Comparison of ENCODE assay signal across 31 cellular contexts in the genomic region with DNA sequence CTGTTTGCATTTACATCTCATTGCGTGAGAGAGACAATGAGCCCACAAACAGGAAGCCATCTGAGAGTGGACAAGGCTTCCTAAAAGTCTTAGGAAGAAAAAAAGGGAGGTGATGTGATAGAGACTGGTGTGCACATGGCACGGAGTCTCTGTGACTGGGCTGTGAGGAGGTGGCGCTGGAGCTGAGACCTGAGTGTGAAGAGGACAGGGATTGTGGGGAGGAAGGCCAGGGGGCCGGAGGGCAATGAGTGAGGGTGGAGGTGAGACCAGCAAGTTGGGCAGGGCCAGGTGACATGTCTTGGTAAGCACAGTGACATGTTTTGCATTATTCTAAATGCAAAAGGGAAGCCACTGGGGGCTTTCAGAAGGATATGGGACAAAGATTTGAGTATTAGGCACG. TPM values are rescaled to one million over a fixed set of nuclear protein-coding genes. Genes with fewer than 3 reads are reported as not detected.
DNase-seq lines count a peak whose midpoint lies in the region; ATAC-seq, FAIRE-seq and TF ChIP-seq lines count a peak whose summit lies in the region.
"Had no signal": no experiment of that assay in that cellular context is flagged by ENCODE, and none has a peak within 500 bp of the region (broad histone marks: within the 10 kb centered on the region; RNA-seq: fewer than 3 reads in every experiment).

No MANE protein-coding gene starts in this region.

- TF ChIP-seq RAD21 in IMR-90 (IDR thresholded peaks at IDR 0.05; ENCODE audit: low read length), result no peak

- POLR2A ChIA-PET in IMR-90 (lab: Charles Lee; ENCODE audit: unreplicated experiment) (no interaction called here), PC-9 (lab: Charles Lee; ENCODE audit: unreplicated experiment) (no interaction called here)
- POLR2A ChIA-PET in activated CD4-positive, alpha-beta memory T cell treated with anti-CD3 and anti-CD28 coated beads for 36 hours (lab: Charles Lee), result no interaction called here

- TF ChIP-seq POLR2A in IMR-90 (IDR thresholded peaks at IDR 0.05; ENCODE audit: low read depth, low read length) (no peak), gastroesophageal sphincter (IDR thresholded peaks at IDR 0.05) (no peak)

- H3K79me2 ChIP-seq in PC-9 (ENCODE audit: low read depth) (no peaks in the 10 kb centered on the region), mesendoderm (ENCODE audit: control insufficient read depth, insufficient read depth, low read length) (no peaks in the 10 kb centered on the region)

- H4K20me1 ChIP-seq in IMR-90 (ENCODE audit: insufficient read depth, low read length) (no peaks in the 10 kb centered on the region), PC-9 (ENCODE audit: insufficient read depth) (no peaks in the 10 kb centered on the region)

- H2BK5ac ChIP-seq in IMR-90 (ENCODE audit: low read depth, low read length, poor library complexity, severe bottlenecking) (no peak overlapping the region), mesendoderm (ENCODE audit: low read length) (no peak overlapping the region)

- CTCF ChIA-PET in Calu3 (lab: Charles Lee), result interaction anchor here (2.8 kb wide), 1 partner anchor 31 kb away, joined by 10 read pairs; no protein-coding TSS in a partner anchor
- CTCF ChIA-PET in IMR-90 (lab: Yijun Ruan, JAX), result no interaction called here
- CTCF ChIA-PET in PC-9 (lab: Charles Lee), result interaction anchor here (1.5 kb wide), 1 partner anchor 32 kb away, joined by 6 read pairs; no protein-coding TSS in a partner anchor
- CTCF ChIA-PET in activated CD4-positive, alpha-beta memory T cell treated with anti-CD3 and anti-CD28 coated beads for 36 hours (lab: Charles Lee), result interaction anchor here (2.0 kb wide), 1 partner anchor 32 kb away, joined by 9 read pairs; no protein-coding TSS in a partner anchor

- H2BK120ac ChIP-seq in IMR-90 (ENCODE audit: low read depth, low read length), result no peak overlapping the region
- H2BK120ac ChIP-seq in mesendoderm (ENCODE audit: low read depth, low read length), result no peak overlapping the region

- intact Hi-C loops in Calu3 (cut with micrococcal nuclease; ENCODE audit: unreplicated experiment) (no loop called here), IMR-90 (cut with micrococcal nuclease) (no loop called here), PC-9 (cut with micrococcal nuclease; ENCODE audit: unreplicated experiment) (loop anchor here (1.0 kb wide), 1 partner anchor 130 kb away; no protein-coding TSS in a partner anchor)
- intact Hi-C loops in activated CD4-positive, alpha-beta memory T cell treated with anti-CD3 and anti-CD28 coated beads for 36 hours (cut with micrococcal nuclease), result no loop called here

- peak overlapping the region; percentile 66 for H3K4me3 Mint-ChIP-seq in Calu3 (ENCODE audit: low read depth, unreplicated experiment)
- no peak overlapping the region for H3K4me3 Mint-ChIP-seq in activated CD4-positive, alpha-beta memory T cell treated with anti-CD3 and anti-CD28 coated beads for 36 hours
- H3K4me3 Mint-ChIP-seq: activated CD4-positive, alpha-beta T cell treated with anti-CD3 and anti-CD28 coated beads for 36 hours; CD4-positive, alpha-beta T cell; HFFc6 had no signal

- H3K9me3 ChIP-seq in IMR-90 (ENCODE audit: control insufficient read depth, insufficient read depth, low read length) (peaks cover 4% of the 10 kb centered on the region; the same call in 1 of the 2 replicates), PC-9 (ENCODE audit: insufficient read depth, low read depth) (no peaks in the 10 kb centered on the region), gastroesophageal sphincter (peaks cover 0 to 11% (median 0%) of the 10 kb centered on the region in 3 donors)
- H3K9me3 ChIP-seq: right lobe of liver, SJCRH30, tibial artery had no signal

- no peak for TF ChIP-seq EP300 in gastroesophageal sphincter (IDR thresholded peaks at IDR 0.05)

- no peak overlapping the region for H3K56ac ChIP-seq in IMR-90 (ENCODE audit: extremely low read depth, insufficient read depth, low read length)
- H3K56ac ChIP-seq in mesendoderm (ENCODE audit: low read length), result peak overlapping the region; percentile 22

- H4K8ac ChIP-seq in IMR-90 (ENCODE audit: low read depth in 2 of 2, low read length in 2 of 2) (no peak overlapping the region), mesendoderm (ENCODE audit: low read depth, low read length) (no peak overlapping the region)

- H2BK20ac ChIP-seq in IMR-90 (ENCODE audit: low read depth, low read length), result no peak overlapping the region

- H3K4me1 ChIP-seq in IMR-90 (ENCODE audit: control insufficient read depth, insufficient read depth, low read length) (no peaks in the 10 kb centered on the region), PC-9 (replicated peaks; ENCODE audit: insufficient read depth) (peaks cover 45% of the 10 kb centered on the region), mesendoderm (ENCODE audit: control insufficient read depth, low read depth, low read length) (peaks cover 9% of the 10 kb centered on the region), gastroesophageal sphincter (no peaks in the 10 kb centered on the region)
- H3K4me1 ChIP-seq: right lobe of liver, tibial artery had no signal

- H4K5ac ChIP-seq in IMR-90 (ENCODE audit: low read depth, low read length) (no peak overlapping the region), mesendoderm (ENCODE audit: low read length) (no peak overlapping the region)

- H3K79me1 ChIP-seq in IMR-90 (ENCODE audit: low read depth in 1 of 2, low read length in 2 of 2) (no peaks in the 10 kb centered on the region), mesendoderm (ENCODE audit: low read length) (no peaks in the 10 kb centered on the region)

- H2BK15ac ChIP-seq in IMR-90 (ENCODE audit: low read depth, low read length) (no peak overlapping the region), mesendoderm (replicated peaks; ENCODE audit: low read depth) (no peak overlapping the region)

- H3K36me3 Mint-ChIP-seq in Calu3 (ENCODE audit: insufficient read depth, unreplicated experiment), result peaks cover 5% of the 10 kb centered on the region
- H3K36me3 Mint-ChIP-seq in activated CD4-positive, alpha-beta memory T cell treated with anti-CD3 and anti-CD28 coated beads for 36 hours, result no peaks in the 10 kb centered on the region
- H3K36me3 Mint-ChIP-seq: activated naive CD4-positive, alpha-beta T cell treated with anti-CD3 and anti-CD28 coated beads, Interleukin-2, amount 50 U/mL, for 72 hours had no signal

- H3K4me2 ChIP-seq in IMR-90 (ENCODE audit: low read depth, low read length) (no peak overlapping the region), PC-9 (peak overlapping the region; percentile 84), mesendoderm (ENCODE audit: low read length) (no peak overlapping the region)

- H3K27me3 Mint-ChIP-seq in Calu3 (ENCODE audit: unreplicated experiment), result peaks cover 33% of the 10 kb centered on the region
- H3K27me3 Mint-ChIP-seq in activated CD4-positive, alpha-beta memory T cell treated with anti-CD3 and anti-CD28 coated beads for 36 hours, result peaks cover 49% of the 10 kb centered on the region

- in situ Hi-C loops in IMR-90 (cut with MboI; ENCODE audit: low sequenced_read_pairs), result no loop called here

- dilution Hi-C loops in IMR-90 (cut with HindIII; ENCODE audit: low sequenced_read_pairs, unreplicated experiment), result no loop called here

- ATAC-seq in IMR-90 (ENCODE audit: low read depth), result no peak
- no peak for ATAC-seq in gastroesophageal sphincter
- no peak for ATAC-seq in HG02970 (IDR thresholded peaks at IDR 0.05; ENCODE audit: low FRiP score, unreplicated experiment)
- ATAC-seq: activated CD4-positive, alpha-beta T cell treated with anti-CD3 and anti-CD28 coated beads for 36 hours; activated naive CD4-positive, alpha-beta T cell treated with anti-CD3 and anti-CD28 coated beads, Interleukin-2, amount 50 U/mL, for 72 hours; right lobe of liver had no signal

- no peak overlapping the region for H4K91ac ChIP-seq in IMR-90 (ENCODE audit: insufficient read depth, low read depth, low read length)

- no peaks in the 10 kb centered on the region for H3K9me2 ChIP-seq in PC-9 (ENCODE audit: insufficient read depth)

- H2AK9ac ChIP-seq in IMR-90 (replicated peaks; ENCODE audit: low read depth, low read length, poor library complexity), result no peak overlapping the region

- H3K27ac ChIP-seq in IMR-90 (ENCODE audit: insufficient read depth, low read length), result no peak overlapping the region
- peak overlapping the region; percentile 78 for H3K27ac ChIP-seq in PC-9
- H3K27ac ChIP-seq in mesendoderm (ENCODE audit: low read depth, low read length), result no peak overlapping the region
- H3K27ac ChIP-seq in gastroesophageal sphincter, result no peak overlapping the region
- H3K27ac ChIP-seq: dorsolateral prefrontal cortex, HL-60, right lobe of liver, SJCRH30, tibial artery, VCaP had no signal

- H2AK5ac ChIP-seq in IMR-90 (ENCODE audit: low read depth, low read length), result no peak overlapping the region
- H2AK5ac ChIP-seq in mesendoderm (ENCODE audit: low read length), result no peak overlapping the region

- BruUV-seq in Calu3 (replicated peaks; lab: Mats Ljungman, UMichigan) (no TSS peak), IMR-90 (replicated peaks; lab: Mats Ljungman, UMichigan) (no TSS peak), PC-9 (replicated peaks; lab: Mats Ljungman, UMichigan) (no TSS peak)

- TF ChIP-seq CTCF in Calu3 (IDR thresholded peaks at IDR 0.05; ENCODE audit: unreplicated experiment) (no peak), IMR-90 (conservative IDR thresholded peaks at IDR 0.05; ENCODE audit: low read depth, low read length) (no peak), PC-9 (conservative IDR thresholded peaks at IDR 0.05) (no peak), gastroesophageal sphincter (IDR thresholded peaks at IDR 0.05) (no peak)

- FAIRE-seq in GM19239 (lab: Jason Lieb, UNC), result no peak
- FAIRE-seq: D721Med had no signal

- no peak overlapping the region for H3K18ac ChIP-seq in IMR-90 (ENCODE audit: low read depth, low read length)
- H3K18ac ChIP-seq in mesendoderm (ENCODE audit: low read length), result no peak overlapping the region

- H3K4me3 ChIP-seq in IMR-90 (ENCODE audit: insufficient read depth, low read depth, low read length) (no peak overlapping the region), PC-9 (peak overlapping the region; percentile 32; the same call in 1 of the 2 replicates), mesendoderm (ENCODE audit: low read length) (no peak overlapping the region), gastroesophageal sphincter (no peak overlapping the region)
- H3K4me3 ChIP-seq: dorsolateral prefrontal cortex, right lobe of liver, SJCRH30, tibial artery had no signal

- no peaks in the 10 kb centered on the region for H3K9me1 ChIP-seq in IMR-90 (ENCODE audit: insufficient read depth, low read length)

- H3K9me3 Mint-ChIP-seq in Calu3 (ENCODE audit: low read depth, unreplicated experiment), result no peaks in the 10 kb centered on the region
- H3K9me3 Mint-ChIP-seq in activated CD4-positive, alpha-beta memory T cell treated with anti-CD3 and anti-CD28 coated beads for 36 hours, result no peaks in the 10 kb centered on the region
- H3K9me3 Mint-ChIP-seq: activated naive CD4-positive, alpha-beta T cell treated with anti-CD3 and anti-CD28 coated beads, Interleukin-2, amount 50 U/mL, for 72 hours; CD4-positive, alpha-beta T cell; HFFc6 had no signal

- H2AFZ ChIP-seq in IMR-90 (replicated peaks; ENCODE audit: low read length, poor library complexity) (peak overlapping the region; percentile 24), PC-9 (0 out of 2 replicates have a peak overlapping the region, but pooled peaks have one; percentile 44)

- H3K27me3 ChIP-seq in IMR-90 (ENCODE audit: control insufficient read depth, insufficient read depth, low read length) (peaks cover 71% of the 10 kb centered on the region), PC-9 (ENCODE audit: insufficient read depth, low read depth) (no peaks in the 10 kb centered on the region), mesendoderm (ENCODE audit: insufficient read depth, low read length, poor library complexity) (no peaks in the 10 kb centered on the region), gastroesophageal sphincter (peaks cover 89% of the 10 kb centered on the region)
- H3K27me3 ChIP-seq: right lobe of liver had no signal

- H3K4me1 Mint-ChIP-seq in Calu3 (ENCODE audit: low read depth, unreplicated experiment), result peaks cover 29% of the 10 kb centered on the region
- H3K4me1 Mint-ChIP-seq in activated CD4-positive, alpha-beta memory T cell treated with anti-CD3 and anti-CD28 coated beads for 36 hours (ENCODE audit: low read depth), result no peaks in the 10 kb centered on the region
- H3K4me1 Mint-ChIP-seq: activated CD4-positive, alpha-beta T cell treated with anti-CD3 and anti-CD28 coated beads for 36 hours had no signal

- DNase-seq in Calu3 (peak; percentile 19), IMR-90 (no peak), PC-9 (peak; percentile 67), mesendoderm (no peak), GM19239 (ENCODE audit: insufficient read length, low spot score) (no peak)
- no peak for DNase-seq in activated CD4-positive, alpha-beta memory T cell treated with anti-CD3 and anti-CD28 coated beads for 36 hours
- DNase-seq: activated CD4-positive, alpha-beta T cell treated with anti-CD3 and anti-CD28 coated beads for 36 hours; activated effector memory CD4-positive, alpha-beta T cell treated with Interleukin-2 at 50 U/mL for 16 hours; amygdala; CD4-positive, alpha-beta T cell; DND-41; dorsolateral prefrontal cortex; foreskin melanocyte; HFFc6; Karpas-422; mammary epithelial cell; NCI-H1048; NCI-H1694 treated with DMSO at 0.1 percent for 48 hours; NCI-H526 treated with DMSO at 0.1 percent for 48 hours; RPMI8226; SJCRH30; SW 1271; T-helper 9 cell; tibial artery had no signal

- 23% methylated on average over 4 of the region's 5 CpGs; no CpG with 5 or more reads in 1 of the 2 experiments for WGBS in IMR-90 (ENCODE audit: extremely low coverage in 2 of 2, insufficient read length in 1 of 2), 2 experiments
- WGBS in mesendoderm (ENCODE audit: extremely low coverage, insufficient coverage, low lambda C conversion rate), result no CpG with 5 or more reads among the region's 5 CpGs
- 50% methylated on average over 3 of the region's 5 CpGs; no CpG with 5 or more reads in 1 of the 2 donors for WGBS in gastroesophageal sphincter (ENCODE audit: low coverage in 1 of 2), 2 donors

- H3K36me3 ChIP-seq in IMR-90 (ENCODE audit: control insufficient read depth, insufficient read depth, low read length), result no peaks in the 10 kb centered on the region
- H3K36me3 ChIP-seq in PC-9 (ENCODE audit: low read depth), result no peaks in the 10 kb centered on the region
- H3K36me3 ChIP-seq in mesendoderm (ENCODE audit: control insufficient read depth, insufficient read depth, low read length), result no peaks in the 10 kb centered on the region
- no peaks in the 10 kb centered on the region for H3K36me3 ChIP-seq in gastroesophageal sphincter
- H3K36me3 ChIP-seq: right lobe of liver, SJCRH30, tibial artery had no signal

- H3K9ac ChIP-seq in IMR-90 (ENCODE audit: low read depth, low read length), result no peak overlapping the region
- no peak overlapping the region for H3K9ac ChIP-seq in mesendoderm (ENCODE audit: low read length)

- H3K27ac Mint-ChIP-seq in Calu3 (ENCODE audit: unreplicated experiment), result peak overlapping the region; percentile 73
- H3K27ac Mint-ChIP-seq in activated CD4-positive, alpha-beta memory T cell treated with anti-CD3 and anti-CD28 coated beads for 36 hours, result no peak overlapping the region
- H3K27ac Mint-ChIP-seq: activated CD4-positive, alpha-beta T cell treated with anti-CD3 and anti-CD28 coated beads for 36 hours; activated naive CD4-positive, alpha-beta T cell treated with anti-CD3 and anti-CD28 coated beads, Interleukin-2, amount 50 U/mL, for 72 hours; CD4-positive, alpha-beta T cell; HFFc6 had no signal

- no peak overlapping the region for H3K14ac ChIP-seq in IMR-90 (replicated peaks; ENCODE audit: low read depth, low read length)

- H3K4ac ChIP-seq in IMR-90 (ENCODE audit: low read depth, low read length) (no peak overlapping the region), mesendoderm (ENCODE audit: low read depth, low read length) (no peak overlapping the region)

- peaks cover 25% of the 10 kb centered on the region for H3F3A ChIP-seq in PC-9 (ENCODE audit: insufficient read depth, low read depth)

- H3K23ac ChIP-seq in IMR-90 (ENCODE audit: low read depth, low read length), result no peak overlapping the region
- no peak overlapping the region for H3K23ac ChIP-seq in mesendoderm (ENCODE audit: low read length)

RNA-seq across cellular contexts. Expression of a gene that starts 45.0 kb away (rescaled TPM):
- total RNA-seq in Calu3 (2022) (66.3 and 67.7 TPM in 2 replicates), IMR-90 (2012; rRNA removed) (34.2 and 35.3 TPM in 2 replicates), PC-9 (2021) (81.1 and 82.1 TPM in 2 replicates), gastroesophageal sphincter (10 to 100 TPM; 11.0 to 20.2 (median 15.4) TPM)
- 40.9 and 41.6 TPM in 2 replicates for polyA plus RNA-seq in IMR-90 (2012; rRNA removed)
- polyA plus RNA-seq in IMR-90 (2012; cell fraction: cytosol; rRNA removed), result 40.1 and 58.5 TPM in 2 replicates
- polyA plus RNA-seq in IMR-90 (2012; cell fraction: nucleus; rRNA removed; ENCODE audit: low replicate concordance), result 74.1 and 106 TPM in 2 replicates
- 26.2 TPM for polyA plus RNA-seq in mesendoderm (2013, experiment 1 of 2)
- 27.6 TPM for polyA plus RNA-seq in mesendoderm (2013, experiment 2 of 2)
- 10 to 100 TPM; 25.2 to 25.3 TPM for total RNA-seq in activated CD4-positive, alpha-beta memory T cell treated with anti-CD3 and anti-CD28 coated beads for 36 hours

Comparison
In these comparisons a context has a peak if more than half of its experiments do, and no peak if none do; other contexts are left out.
1. DNase-seq: peak in Calu3 (single experiment) and PC-9 (2 of 2); none in IMR-90 (single experiment), mesendoderm (single experiment), GM19239 (single experiment) and activated CD4-positive, alpha-beta memory T cell treated with anti-CD3 and anti-CD28 coated beads for 36 hours (single experiment).